In genomic region chr12:89539425-89540117, GRCh38 we compare ENCODE assay signal across 17 cellular contexts. TPM values are rescaled to one million over a fixed set of nuclear protein-coding genes. Genes with fewer than 3 reads are reported as not detected.
A peak's percentile ranks its signal among the peaks of the same experiment; 100 is the strongest.
DNase-seq lines count a peak whose midpoint lies in the region; ATAC-seq and TF ChIP-seq lines count a peak whose summit lies in the region.
"Had no signal": no experiment of that assay in that cellular context is flagged by ENCODE, and none has a peak within 500 bp of the region (broad histone marks: within the 10 kb centered on the region; RNA-seq: fewer than 3 reads in every experiment).

No MANE protein-coding gene starts in this region.

- peak; percentile 49 to 61 for DNase-seq in NOMO-1 (lab: John Stamatoyannopoulos, UW; ENCODE audit: unreplicated experiment in 2 of 2)
- peak; percentile 28 for DNase-seq in WERI-Rb-1
- no peak for DNase-seq in mucosa of gallbladder (ENCODE audit: low spot score)
- no peak for DNase-seq in activated T-cell treated with anti-CD3 and anti-CD28 coated beads, Interleukin-2, amount 50 U/mL, for 1 hour
- DNase-seq in activated gamma-delta T cell (lab: John Stamatoyannopoulos, UW) = no peak
- no peak for DNase-seq in GF-D8 (lab: John Stamatoyannopoulos, UW)
- DNase-seq: KBM-7, NCI-H1105, NCI-H187, NCI-H446 treated with DMSO at 0.1 percent for 48 hours, NCI-H748 treated with DMSO at 0.1 percent for 48 hours, PC-3 had no signal

- H3K4me3 ChIP-seq in WERI-Rb-1 (ENCODE audit: low read depth, low read length) = no peak overlapping the region
- H3K4me3 ChIP-seq: HAP-1 had no signal

- H3K9me3 ChIP-seq in WERI-Rb-1 (ENCODE audit: severe bottlenecking) = no peaks in the 10 kb centered on the region
- H3K9me3 ChIP-seq: Caco-2, HAP-1 had no signal

- H3K36me3 ChIP-seq in WERI-Rb-1 = no peaks in the 10 kb centered on the region
- H3K36me3 ChIP-seq: HAP-1 had no signal

- no peak for TF ChIP-seq CTCF in WERI-Rb-1 (IDR thresholded peaks at IDR 0.05; ENCODE audit: low read depth, low read length)

- H3K27me3 ChIP-seq in WERI-Rb-1 (ENCODE audit: insufficient read depth, low read depth, severe bottlenecking) = no peaks in the 10 kb centered on the region

- H3K27ac ChIP-seq in WERI-Rb-1 = peak overlapping the region; percentile 59
- H3K27ac ChIP-seq: HL-60 had no signal

- ATAC-seq in GM18867 (IDR thresholded peaks at IDR 0.05; ENCODE audit: unreplicated experiment) = peak; percentile 53
- peak; percentile 37 for ATAC-seq in HG03432 (IDR thresholded peaks at IDR 0.05; ENCODE audit: unreplicated experiment)
- ATAC-seq: PC-3 had no signal

RNA-seq across cellular contexts. Expression of gene POC1B, which starts 13.7 kb away (rescaled TPM):
- 26.8 TPM for total RNA-seq in mucosa of gallbladder

RNA-seq across cellular contexts. Expression of gene GALNT4, which starts 15.0 kb away (rescaled TPM):
- total RNA-seq in mucosa of gallbladder = 37.3 TPM

Comparison
In these comparisons a context has a peak if more than half of its experiments do, and no peak if none do; other contexts are left out.
1. DNase-seq: peak in NOMO-1 (2 of 2) and WERI-Rb-1 (single experiment); none in mucosa of gallbladder (single experiment), activated T-cell treated with anti-CD3 and anti-CD28 coated beads, Interleukin-2, amount 50 U/mL, for 1 hour (single experiment), activated gamma-delta T cell (single experiment) and GF-D8 (single experiment).